In genomic region chr22:49715450-49715849, GRCh38 we compare ENCODE assay signal across 23 cellular contexts.
"Had no signal": no experiment of that assay in that cellular context is flagged by ENCODE, and none has a peak within 500 bp of the region (broad histone marks: within the 10 kb centered on the region; RNA-seq: fewer than 3 reads in every experiment).

No MANE protein-coding gene starts in this region.

- H3K36me3 ChIP-seq: adrenal gland, ascending aorta, colonic mucosa, gastrocnemius medialis, pancreas, suprapubic skin, tibial nerve, uterus had no signal

- H3K27ac ChIP-seq: adrenal gland, ascending aorta, colonic mucosa, dorsolateral prefrontal cortex, gastrocnemius medialis, pancreas, psoas muscle, suprapubic skin, tibial nerve, uterus had no signal

- H3K4me1 ChIP-seq: adrenal gland, ascending aorta, colonic mucosa, gastrocnemius medialis, pancreas, psoas muscle, suprapubic skin, tibial nerve, uterus had no signal

- H3K4me3 ChIP-seq: adrenal gland, ascending aorta, colonic mucosa, dorsolateral prefrontal cortex, gastrocnemius medialis, pancreas, psoas muscle, suprapubic skin, tibial nerve, uterus had no signal

- ATAC-seq: activated T-cell treated with anti-CD3 and anti-CD28 coated beads, Interleukin-2, amount 50 U/mL, for 4 hours; effector memory CD8-positive, alpha-beta T cell; esophagus mucosa; gastrocnemius medialis; natural killer cell treated with Interleukin-12 subunit alpha and Interleukin-12 subunit beta and Interleukin-15 and Interleukin-18, amount 100 ng/mL, for 72 hours; pancreas; psoas muscle; right cardiac atrium had no signal

- DNase-seq: activated CD4-positive, alpha-beta T cell treated with anti-CD3 and anti-CD28 coated beads for 4 hours; activated CD4-positive, alpha-beta T cell treated with anti-CD3 and anti-CD28 coated beads, Interleukin-2, amount 50 U/mL, for 48 hours; activated CD4-positive, CD25-positive, alpha-beta regulatory T cell; activated CD8-positive, alpha-beta memory T cell treated with anti-CD3 and anti-CD28 coated beads, Interleukin-2, amount 50 U/mL, for 48 hours; activated naive CD4-positive, alpha-beta T cell; activated T-cell treated with anti-CD3 and anti-CD28 coated beads, Interleukin-2, amount 50 U/mL, for 4 hours; adrenal gland; colonic mucosa; effector memory CD8-positive, alpha-beta T cell; gastrocnemius medialis; hippocampal formation; pancreas; psoas muscle; right cardiac atrium; stimulated activated CD4-positive, alpha-beta T cell treated with anti-CD3 and anti-CD28 coated beads, Interleukin-12 subunit alpha, Interleukin-12 subunit beta, amount 100 ng/mL, for 4 hours; stimulated activated CD4-positive, alpha-beta T cell treated with anti-CD3 and anti-CD28 coated beads, Interleukin-4, amount 100 ng/mL, for 4 hours; uterus had no signal

- H3K9me3 ChIP-seq: adrenal gland, colonic mucosa, gastrocnemius medialis, pancreas, psoas muscle, suprapubic skin, uterus had no signal

- H3K27me3 ChIP-seq: ascending aorta, colonic mucosa, pancreas, uterus had no signal
